Comparison of ENCODE assay signal across 8 cellular contexts in genomic region chr3:161415506-161416231, GRCh38. TPM values are rescaled to one million over a fixed set of nuclear protein-coding genes. Genes with fewer than 3 reads are reported as not detected.
A peak's percentile ranks its signal among the peaks of the same experiment; 100 is the strongest.
DNase-seq lines count a peak whose midpoint lies in the region; ATAC-seq and TF ChIP-seq lines count a peak whose summit lies in the region.

No MANE protein-coding gene starts in this region.

- DNase-seq in Daoy (ENCODE audit: low read depth) (peak; percentile 78), glomerular visceral epithelial cell (ENCODE audit: extremely low spot score) (peak; percentile 40), pulmonary artery endothelial cell (ENCODE audit: low read depth, low spot score) (peak; percentile 68), ACHN (no peak), NCI-H146 treated with DMSO at 0.1 percent for 48 hours (lab: John Stamatoyannopoulos, UW; ENCODE audit: unreplicated experiment) (no peak), CD14-positive monocyte (ENCODE audit: low spot score) (no peak)

- H3K36me3 Mint-ChIP-seq in CD14-positive monocyte, result no peaks in the 10 kb centered on the region

- H3K4me1 Mint-ChIP-seq in CD14-positive monocyte, result no peaks in the 10 kb centered on the region

- H3K27me3 Mint-ChIP-seq in CD14-positive monocyte (ENCODE audit: low read depth in 3 of 3), result no peaks in the 10 kb centered on the region

- H3K27ac Mint-ChIP-seq in CD14-positive monocyte, result no peak overlapping the region

- TF ChIP-seq CTCF in CD14-positive monocyte (IDR thresholded peaks at IDR 0.05), result no peak

- ATAC-seq in SK-N-SH treated with all-trans-retinoic acid at 6 μM for 48 hours (peak; percentile 43), GM18511 (IDR thresholded peaks at IDR 0.05; ENCODE audit: unreplicated experiment) (no peak)

- H3K9me3 Mint-ChIP-seq in CD14-positive monocyte, result peaks cover 0 to 6% (median 0%) of the 10 kb centered on the region in 7 donors

- intact Hi-C loops in CD14-positive monocyte (cut with micrococcal nuclease), result no loop called here

- H3K4me3 Mint-ChIP-seq in CD14-positive monocyte, result no peak overlapping the region

- in situ Hi-C loops in ACHN (cut with HindIII; ENCODE audit: low pct_ligation_motif_present, low pct_unique_long_range_greater_than_20kb, low sequenced_read_pairs), result no loop called here

TF ChIP-seq in SK-N-SH treated with all-trans-retinoic acid at 6 μM for 48 hours, 23 proteins besides CTCF, POLR2A, EP300 and RAD21:
- TF ChIP-seq ZNF8 (CRISPR knock-in tag; IDR thresholded peaks at IDR 0.05), result peak; percentile 22; the same call in 1 of the 2 replicates
- TF ChIP-seq CREB5 (CRISPR knock-in tag; IDR thresholded peaks at IDR 0.05; ENCODE audit: low read depth), result peak; percentile 97
- TF ChIP-seq ISL1 (CRISPR knock-in tag; IDR thresholded peaks at IDR 0.05), result peak; percentile 90
- no peak for TF ChIP-seq ZNF70 (CRISPR knock-in tag; IDR thresholded peaks at IDR 0.05)
- TF ChIP-seq ZFP3 (CRISPR knock-in tag; IDR thresholded peaks at IDR 0.05), result peak; percentile 53; the same call in 1 of the 2 replicates
- TF ChIP-seq PATZ1 (CRISPR knock-in tag; IDR thresholded peaks at IDR 0.05; ENCODE audit: borderline replicate concordance), result peak; percentile 49; the same call in 1 of the 2 replicates
- TF ChIP-seq TCF4 (CRISPR knock-in tag; IDR thresholded peaks at IDR 0.05; ENCODE audit: borderline replicate concordance), result peak; percentile 40; the same call in 1 of the 2 replicates
- TF ChIP-seq TOX (CRISPR knock-in tag; IDR thresholded peaks at IDR 0.05; ENCODE audit: borderline replicate concordance), result no peak
- TF ChIP-seq SNAI2 (CRISPR knock-in tag; IDR thresholded peaks at IDR 0.05), result 0 out of 2 replicates have a peak, but pooled peaks have one; percentile 23

RNA-seq across cellular contexts. Expression of gene SPTSSB, which starts 44.4 kb away (rescaled TPM):
- total RNA-seq in Daoy (2014; rRNA removed; shearing (Covaris generic)), result not detected in 2 replicates
- not detected in 2 replicates for total RNA-seq in pulmonary artery endothelial cell
- polyA plus RNA-seq in CD14-positive monocyte, result not detected

Comparison
In these comparisons a context has a peak if more than half of its experiments do, and no peak if none do; other contexts are left out.
1. DNase-seq: peak in Daoy (single experiment), glomerular visceral epithelial cell (single experiment) and pulmonary artery endothelial cell (single experiment); none in ACHN (single experiment), NCI-H146 treated with DMSO at 0.1 percent for 48 hours (single experiment) and CD14-positive monocyte (single experiment).